1 cellular context compared by ENCODE assay signal in genomic region chrX:79477691-79478090, GRCh38.
TF ChIP-seq lines count a peak whose summit lies in the region.

No MANE protein-coding gene starts in this region.

TF ChIP-seq in SK-N-SH treated with all-trans-retinoic acid at 6 μM for 48 hours, 23 proteins besides CTCF, POLR2A, EP300 and RAD21 (continued from another document):
- TF ChIP-seq POU6F1 (CRISPR knock-in tag; IDR thresholded peaks at IDR 0.05; ENCODE audit: borderline replicate concordance, low read depth) (no peak), ZNF565 (CRISPR knock-in tag; conservative IDR thresholded peaks at IDR 0.05; ENCODE audit: low read depth) (no peak), ARNTL (CRISPR knock-in tag; IDR thresholded peaks at IDR 0.05; ENCODE audit: borderline replicate concordance, low read depth) (no peak), PATZ1 (CRISPR knock-in tag; IDR thresholded peaks at IDR 0.05; ENCODE audit: borderline replicate concordance) (no peak), TCF4 (CRISPR knock-in tag; IDR thresholded peaks at IDR 0.05; ENCODE audit: borderline replicate concordance) (no peak), ESRRG (CRISPR knock-in tag; IDR thresholded peaks at IDR 0.05) (no peak), RARB (CRISPR knock-in tag; IDR thresholded peaks at IDR 0.05) (no peak), ZC3H10 (CRISPR knock-in tag; IDR thresholded peaks at IDR 0.05) (no peak), CREB5 (CRISPR knock-in tag; IDR thresholded peaks at IDR 0.05; ENCODE audit: low read depth) (no peak), CSDC2 (CRISPR knock-in tag; IDR thresholded peaks at IDR 0.05) (no peak), OSR1 (CRISPR knock-in tag; IDR thresholded peaks at IDR 0.05) (no peak), TOX (CRISPR knock-in tag; IDR thresholded peaks at IDR 0.05; ENCODE audit: borderline replicate concordance) (no peak), ZFP30 (CRISPR knock-in tag; IDR thresholded peaks at IDR 0.05) (no peak), CSRNP3 (CRISPR knock-in tag; IDR thresholded peaks at IDR 0.05) (no peak), ZFP3 (CRISPR knock-in tag; IDR thresholded peaks at IDR 0.05) (no peak), ZNF8 (CRISPR knock-in tag; IDR thresholded peaks at IDR 0.05) (no peak)
